10 cellular contexts compared by ENCODE assay signal in genomic region chr3:130896101-130896500, GRCh38. TPM values are rescaled to one million over a fixed set of nuclear protein-coding genes. Genes with fewer than 3 reads are reported as not detected.
A peak's percentile ranks its signal among the peaks of the same experiment; 100 is the strongest.
DNase-seq lines count a peak whose midpoint lies in the region; ATAC-seq and TF ChIP-seq lines count a peak whose summit lies in the region.
"Had no signal": no experiment of that assay in that cellular context is flagged by ENCODE, and none has a peak within 500 bp of the region (broad histone marks: within the 10 kb centered on the region; RNA-seq: fewer than 3 reads in every experiment).

No MANE protein-coding gene starts in this region.

- H3K4me3 ChIP-seq in DOHH2 (ENCODE audit: low read length) (peak overlapping the region; percentile 92), Karpas-422 (ENCODE audit: low read length) (peak overlapping the region; percentile 75), H7 (ENCODE audit: insufficient read depth, low read depth, low read length) (no peak overlapping the region)
- H3K4me3 ChIP-seq: body of pancreas had no signal

- H3F3A ChIP-seq in DOHH2 (ENCODE audit: control insufficient read depth, insufficient read depth): no peaks in the 10 kb centered on the region

- H3K4me1 Mint-ChIP-seq in activated naive CD8-positive, alpha-beta T cell treated with anti-CD3 and anti-CD28 coated beads, Interleukin-2, amount 50 U/mL, for 24 hours: peaks cover 55% of the 10 kb centered on the region
- H3K4me1 Mint-ChIP-seq in mesothelial cell of epicardium: peaks cover 41% of the 10 kb centered on the region

- peak; percentile 70 for DNase-seq in Karpas-422
- DNase-seq in activated naive CD8-positive, alpha-beta T cell treated with anti-CD3 and anti-CD28 coated beads, Interleukin-2, amount 50 U/mL, for 24 hours: no peak
- DNase-seq in mesothelial cell of epicardium (ENCODE audit: low spot score in 2 of 2, unreplicated experiment in 2 of 2): no peak
- no peak for DNase-seq in GF-D8 (lab: John Stamatoyannopoulos, UW)
- no peak for DNase-seq in SK-N-DZ (ENCODE audit: low spot score)
- DNase-seq in NCI-H1694 (lab: John Stamatoyannopoulos, UW): no peak
- no peak for DNase-seq in H7
- DNase-seq: body of pancreas had no signal

- H3K9me3 Mint-ChIP-seq in activated naive CD8-positive, alpha-beta T cell treated with anti-CD3 and anti-CD28 coated beads, Interleukin-2, amount 50 U/mL, for 24 hours: no peaks in the 10 kb centered on the region
- no peaks in the 10 kb centered on the region for H3K9me3 Mint-ChIP-seq in mesothelial cell of epicardium

- H3K4me1 ChIP-seq in DOHH2 (ENCODE audit: control insufficient read depth, low read length): peaks cover 43% of the 10 kb centered on the region
- peaks cover 57% of the 10 kb centered on the region for H3K4me1 ChIP-seq in Karpas-422 (ENCODE audit: low read length)

- H3K9ac ChIP-seq in Karpas-422 (ENCODE audit: low read length): peak overlapping the region; percentile 97

- no peaks in the 10 kb centered on the region for H3K9me2 ChIP-seq in DOHH2 (replicated peaks; ENCODE audit: control insufficient read depth, low read length)
- no peaks in the 10 kb centered on the region for H3K9me2 ChIP-seq in Karpas-422 (replicated peaks; ENCODE audit: insufficient read depth, low read length)

- peak overlapping the region; percentile 94 for H3K4me3 Mint-ChIP-seq in activated naive CD8-positive, alpha-beta T cell treated with anti-CD3 and anti-CD28 coated beads, Interleukin-2, amount 50 U/mL, for 24 hours
- H3K4me3 Mint-ChIP-seq in mesothelial cell of epicardium: peak overlapping the region; percentile 90

- no peak overlapping the region for H3K27ac ChIP-seq in DOHH2 (ENCODE audit: low read depth, low read length)
- peak overlapping the region; percentile 92 for H3K27ac ChIP-seq in Karpas-422 (ENCODE audit: low read length)
- H3K27ac ChIP-seq: body of pancreas had no signal

- H3K36me3 ChIP-seq in DOHH2 (ENCODE audit: control insufficient read depth, low read length): no peaks in the 10 kb centered on the region
- peaks cover 6% of the 10 kb centered on the region; the same call in 1 of the 2 replicates for H3K36me3 ChIP-seq in Karpas-422 (ENCODE audit: insufficient read depth, low read length)
- H3K36me3 ChIP-seq in H7 (replicated peaks; ENCODE audit: control insufficient read depth, insufficient read depth, low read length): no peaks in the 10 kb centered on the region

- H3K27me3 ChIP-seq in DOHH2 (ENCODE audit: control insufficient read depth, low read length) (no peaks in the 10 kb centered on the region), Karpas-422 (ENCODE audit: low read length) (no peaks in the 10 kb centered on the region), H7 (ENCODE audit: control insufficient read depth, insufficient read depth, low read length) (no peaks in the 10 kb centered on the region)
- H3K27me3 ChIP-seq: body of pancreas had no signal

- no peak overlapping the region for H2AFZ ChIP-seq in Karpas-422 (ENCODE audit: low read length)

- peaks cover 4% of the 10 kb centered on the region for H3K36me3 Mint-ChIP-seq in activated naive CD8-positive, alpha-beta T cell treated with anti-CD3 and anti-CD28 coated beads, Interleukin-2, amount 50 U/mL, for 24 hours (ENCODE audit: low read depth)
- no peaks in the 10 kb centered on the region for H3K36me3 Mint-ChIP-seq in mesothelial cell of epicardium

- H3K4me2 ChIP-seq in DOHH2 (ENCODE audit: low read length): peak overlapping the region; percentile 72
- peak overlapping the region; percentile 85 for H3K4me2 ChIP-seq in Karpas-422 (ENCODE audit: low read depth, low read length, poor library complexity, severe bottlenecking)

- no peaks in the 10 kb centered on the region for H3K27me3 Mint-ChIP-seq in activated naive CD8-positive, alpha-beta T cell treated with anti-CD3 and anti-CD28 coated beads, Interleukin-2, amount 50 U/mL, for 24 hours
- no peaks in the 10 kb centered on the region for H3K27me3 Mint-ChIP-seq in mesothelial cell of epicardium (ENCODE audit: low read depth)

- H3K9me3 ChIP-seq in DOHH2 (ENCODE audit: control insufficient read depth, insufficient read depth, low read length) (no peaks in the 10 kb centered on the region), Karpas-422 (ENCODE audit: low read length) (no peaks in the 10 kb centered on the region)
- H3K9me3 ChIP-seq: body of pancreas had no signal

- H3K27ac Mint-ChIP-seq in activated naive CD8-positive, alpha-beta T cell treated with anti-CD3 and anti-CD28 coated beads, Interleukin-2, amount 50 U/mL, for 24 hours: peak overlapping the region; percentile 9
- H3K27ac Mint-ChIP-seq in mesothelial cell of epicardium: peak overlapping the region; percentile 23

- H3K79me2 ChIP-seq in DOHH2 (ENCODE audit: control insufficient read depth, low read length): peaks cover 78% of the 10 kb centered on the region
- peaks cover 78% of the 10 kb centered on the region for H3K79me2 ChIP-seq in Karpas-422 (ENCODE audit: low read length)

- H4K20me1 ChIP-seq in DOHH2 (ENCODE audit: control insufficient read depth, insufficient read depth, low read depth, low read length) (no peaks in the 10 kb centered on the region), Karpas-422 (ENCODE audit: insufficient read depth, low read depth, low read length) (peaks cover 39% of the 10 kb centered on the region)

- TF ChIP-seq CTCF in DOHH2 (IDR thresholded peaks at IDR 0.05; ENCODE audit: low read depth, low read length, poor library complexity, severe bottlenecking) (no peak), mesothelial cell of epicardium (IDR thresholded peaks at IDR 0.05; ENCODE audit: unreplicated experiment) (no peak)

- peak; percentile 47 for ATAC-seq in activated naive CD8-positive, alpha-beta T cell treated with anti-CD3 and anti-CD28 coated beads, Interleukin-2, amount 50 U/mL, for 24 hours
- ATAC-seq: body of pancreas, Panc1 had no signal

RNA-seq across cellular contexts. Expression of gene ATP2C1, which starts 2.2 kb away (rescaled TPM):
- 133 and 179 TPM in 2 replicates for total RNA-seq in Karpas-422 (2014; rRNA removed; shearing (Covaris generic); ENCODE audit: low replicate concordance)
- 88.8 to 98.4 TPM (median 92.0 TPM) in 3 replicates for total RNA-seq in mesothelial cell of epicardium
- 37.9 and 39.9 TPM in 2 replicates for polyA plus RNA-seq in SK-N-DZ (2014; cell fraction: cytosol; rRNA removed)
- 73.4 and 77.3 TPM in 2 replicates for polyA plus RNA-seq in SK-N-DZ (2014; cell fraction: nucleus; rRNA removed)
- 32.4 and 39.4 TPM in 2 replicates for total RNA-seq in H7 (2014; rRNA removed; shearing (Covaris generic))
